In genomic region chr17:67322039-67322787, GRCh38 we compare ENCODE assay signal across 15 cellular contexts. TPM values are rescaled to one million over a fixed set of nuclear protein-coding genes. Genes with fewer than 3 reads are reported as not detected.
DNase-seq lines count a peak whose midpoint lies in the region; ATAC-seq and TF ChIP-seq lines count a peak whose summit lies in the region.
"Had no signal": no experiment of that assay in that cellular context is flagged by ENCODE, and none has a peak within 500 bp of the region (broad histone marks: within the 10 kb centered on the region; RNA-seq: fewer than 3 reads in every experiment).

No MANE protein-coding gene starts in this region.

- H3K4me1 Mint-ChIP-seq in activated T-cell treated with anti-CD3 and anti-CD28 coated beads, Interleukin-2, amount 50 U/mL, for 24 hours (ENCODE audit: low read depth), result no peaks in the 10 kb centered on the region
- H3K4me1 Mint-ChIP-seq: activated naive CD8-positive, alpha-beta T cell treated with anti-CD3 and anti-CD28 coated beads, Interleukin-2, amount 50 U/mL, for 24 hours had no signal

- H3K27ac Mint-ChIP-seq in activated T-cell treated with anti-CD3 and anti-CD28 coated beads, Interleukin-2, amount 50 U/mL, for 24 hours, result no peak overlapping the region
- H3K27ac Mint-ChIP-seq: activated naive CD8-positive, alpha-beta T cell treated with anti-CD3 and anti-CD28 coated beads, Interleukin-2, amount 50 U/mL, for 24 hours had no signal

- no peak overlapping the region for H3K4me3 ChIP-seq in HEK293 (ENCODE audit: low read depth, low read length)
- H3K4me3 ChIP-seq: left ventricle myocardium inferior, Peyer's patch had no signal

- H3K4me3 Mint-ChIP-seq in activated T-cell treated with anti-CD3 and anti-CD28 coated beads, Interleukin-2, amount 50 U/mL, for 24 hours, result no peak overlapping the region
- H3K4me3 Mint-ChIP-seq: activated naive CD8-positive, alpha-beta T cell treated with anti-CD3 and anti-CD28 coated beads, Interleukin-2, amount 50 U/mL, for 24 hours had no signal

- H3K36me3 Mint-ChIP-seq in activated T-cell treated with anti-CD3 and anti-CD28 coated beads, Interleukin-2, amount 50 U/mL, for 24 hours (ENCODE audit: low read depth), result no peaks in the 10 kb centered on the region

- no peaks in the 10 kb centered on the region for H3K4me1 ChIP-seq in HEK293 (ENCODE audit: control insufficient read depth, insufficient read depth, low read length)
- H3K4me1 ChIP-seq: left ventricle myocardium inferior, Peyer's patch had no signal

- POLR2A ChIA-PET in HEK293 (lab: Yijun Ruan, JAX), result no interaction called here

- H3K27ac ChIP-seq in 22Rv1 (peak overlapping the region; percentile 56), HEK293 (ENCODE audit: extremely low read depth, low read depth, low read length) (no peak overlapping the region)
- H3K27ac ChIP-seq: left ventricle myocardium inferior, Peyer's patch had no signal

- H3K27me3 Mint-ChIP-seq in activated T-cell treated with anti-CD3 and anti-CD28 coated beads, Interleukin-2, amount 50 U/mL, for 24 hours, result peaks cover 2% of the 10 kb centered on the region
- H3K27me3 Mint-ChIP-seq: activated naive CD8-positive, alpha-beta T cell treated with anti-CD3 and anti-CD28 coated beads, Interleukin-2, amount 50 U/mL, for 24 hours had no signal

- no peaks in the 10 kb centered on the region for H3K9me3 ChIP-seq in HEK293 (ENCODE audit: control insufficient read depth, insufficient read depth, low read depth, low read length)
- H3K9me3 ChIP-seq: left ventricle myocardium inferior, Peyer's patch had no signal

- CTCF ChIA-PET in HEK293 (lab: Yijun Ruan, JAX), result interaction anchor here (0.6 to 1.5 kb wide), 5 partner anchors 28 to 284 kb away, joined by 3 to 5 read pairs (median 4); no protein-coding TSS in a partner anchor

- peak; percentile 88 for DNase-seq in NCI-H69 (lab: John Stamatoyannopoulos, UW)
- DNase-seq in cerebellum (ENCODE audit: low spot score), result no peak
- DNase-seq in activated T-cell treated with anti-CD3 and anti-CD28 coated beads, Interleukin-2, amount 50 U/mL, for 24 hours, result no peak
- no peak for DNase-seq in activated T-cell treated with anti-CD3 and anti-CD28 coated beads for 4 hours
- no peak for DNase-seq in UCSD-AML1 (lab: John Stamatoyannopoulos, UW; ENCODE audit: unreplicated experiment)
- DNase-seq: activated CD8-positive, alpha-beta memory T cell treated with anti-CD3 and anti-CD28 coated beads, Interleukin-2, amount 50 U/mL, for 4 hours; activated naive CD8-positive, alpha-beta T cell treated with anti-CD3 and anti-CD28 coated beads, Interleukin-2, amount 50 U/mL, for 24 hours; cortex of kidney; left ventricle myocardium inferior; nucleus accumbens; Peyer's patch; stimulated activated CD4-positive, alpha-beta T cell treated with anti-CD3 and anti-CD28 coated beads, Interleukin-15, amount 100 ng/mL, for 24 hours had no signal

- peak; percentile 42 for ATAC-seq in esophagus mucosa
- ATAC-seq: activated naive CD8-positive, alpha-beta T cell treated with anti-CD3 and anti-CD28 coated beads, Interleukin-2, amount 50 U/mL, for 24 hours had no signal

- no peaks in the 10 kb centered on the region for H3K9me3 Mint-ChIP-seq in activated T-cell treated with anti-CD3 and anti-CD28 coated beads, Interleukin-2, amount 50 U/mL, for 24 hours
- H3K9me3 Mint-ChIP-seq: activated naive CD8-positive, alpha-beta T cell treated with anti-CD3 and anti-CD28 coated beads, Interleukin-2, amount 50 U/mL, for 24 hours had no signal

- no peaks in the 10 kb centered on the region for H3K36me3 ChIP-seq in HEK293 (ENCODE audit: control insufficient read depth in 2 of 2, insufficient read depth in 1 of 2, low read length in 2 of 2)
- H3K36me3 ChIP-seq: left ventricle myocardium inferior, Peyer's patch had no signal

- no peak for TF ChIP-seq CTCF in 22Rv1 (IDR thresholded peaks at IDR 0.05)
- no peak for TF ChIP-seq CTCF in HEK293 (tag by site-specific recombination; IDR thresholded peaks at IDR 0.05)

TF ChIP-seq in HEK293, 187 proteins besides CTCF, POLR2A, EP300 and RAD21:
- TF ChIP-seq PRDM1 (tag by site-specific recombination; IDR thresholded peaks at IDR 0.05) (peak; percentile 75), ZNF37A (tag by site-specific recombination; IDR thresholded peaks at IDR 0.05) (no peak), PRDM10 (tag by site-specific recombination; IDR thresholded peaks at IDR 0.05) (peak; percentile 43)
TF ChIP-seq in HEK293: peak in this region for 2.

RNA-seq across cellular contexts. Expression of gene PSMD12, which starts 44.2 kb away (rescaled TPM):
- total RNA-seq in esophagus mucosa (40.3 TPM), cerebellum (45.5 TPM)

RNA-seq across cellular contexts. Expression of gene PITPNC1, which starts 54.9 kb away (rescaled TPM):
- 16.0 TPM for total RNA-seq in esophagus mucosa
- total RNA-seq in cerebellum, result 44.2 TPM
